ENCODE assay signal across 26 cellular contexts in genomic region chr22:25996669-25997068, GRCh38.
DNase-seq lines count a peak whose midpoint lies in the region; ATAC-seq, FAIRE-seq and TF ChIP-seq lines count a peak whose summit lies in the region.
"Had no signal": no experiment of that assay in that cellular context is flagged by ENCODE, and none has a peak within 500 bp of the region (broad histone marks: within the 10 kb centered on the region; RNA-seq: fewer than 3 reads in every experiment).

No MANE protein-coding gene starts in this region.

- DNase-seq in left ventricle myocardium inferior (no peak), left cardiac atrium (no peak), NOMO-1 treated with DMSO at 0.1 percent for 48 hours (lab: John Stamatoyannopoulos, UW; ENCODE audit: unreplicated experiment) (peak; percentile 57), GM12878 (ENCODE audit: low read depth, low spot score) (no peak), upper lobe of right lung (no peak)
- DNase-seq in effector memory CD8-positive, alpha-beta T cell: no peak
- DNase-seq: 8988T; ACHN; CD4-positive, alpha-beta T cell; DMS53; H9; MG63; NCI-H1105; NCI-H146; NCI-H2029 treated with DMSO at 0.1 percent for 48 hours; NCI-H446 treated with DMSO at 0.1 percent for 48 hours; NCI-H526; NCI-H82; NK-92 treated with Interleukin-12 subunit alpha and Interleukin-12 subunit beta, amount 100 ng/mL, for 24 hours; PC-3 had no signal

- no peak for TF ChIP-seq CTCF in left ventricle myocardium inferior (IDR thresholded peaks at IDR 0.05; ENCODE audit: borderline replicate concordance)
- TF ChIP-seq CTCF in GM12878 (IDR thresholded peaks at IDR 0.05 in 2 of 3, conservative IDR thresholded peaks at IDR 0.05 in 1 of 3; ENCODE audit: control insufficient read depth in 2 of 3, extremely low read depth in 1 of 3, insufficient read depth in 1 of 3, low read depth in 3 of 3, low read length in 3 of 3): no peak
- TF ChIP-seq CTCF in upper lobe of right lung (IDR thresholded peaks at IDR 0.05): no peak

- no peak for ATAC-seq in left cardiac atrium
- ATAC-seq in GM12878: no peak; the same call in 2 of the 3 replicates
- no peak for ATAC-seq in HG03342 (IDR thresholded peaks at IDR 0.05; ENCODE audit: unreplicated experiment)
- ATAC-seq in upper lobe of right lung: no peak
- ATAC-seq in effector memory CD8-positive, alpha-beta T cell (replicated peaks): no peak
- ATAC-seq: GM23338, K562, PC-3 had no signal

- SMC1A ChIA-PET in GM12878 (lab: Charles Lee; ENCODE audit: uncharacterized antibody, unreplicated experiment): no interaction called here

- CTCF ChIA-PET in GM12878 (lab: Yijun Ruan, JAX): no interaction called here

- POLR2A ChIA-PET in GM12878 (lab: Charles Lee): no interaction called here

- H3K79me2 ChIP-seq in GM12878 (ENCODE audit: control insufficient read depth, insufficient read depth, low read length): no peaks in the 10 kb centered on the region

- intact Hi-C loops in left ventricle myocardium inferior (cut with micrococcal nuclease) (no loop called here), left cardiac atrium (cut with DNase I) (no loop called here), GM12878 (cut with micrococcal nuclease; ENCODE audit: unreplicated experiment) (no loop called here), upper lobe of right lung (cut with DNase I) (no loop called here)

- no peaks in the 10 kb centered on the region for H3K4me1 Mint-ChIP-seq in effector memory CD8-positive, alpha-beta T cell (ENCODE audit: low read depth in 2 of 2)

- H3K36me3 ChIP-seq in left ventricle myocardium inferior: peaks cover 10% of the 10 kb centered on the region
- H3K36me3 ChIP-seq in GM12878 (ENCODE audit: control insufficient read depth in 2 of 2, insufficient read depth in 2 of 2, low read length in 1 of 2): no peaks in the 10 kb centered on the region
- no peaks in the 10 kb centered on the region for H3K36me3 ChIP-seq in upper lobe of right lung
- H3K36me3 ChIP-seq: MG63, SJSA1 had no signal

- FAIRE-seq in GM12878 (lab: Jason Lieb, UNC): peak; percentile 38
- FAIRE-seq: D721Med, HTR-8/SVneo, K562 had no signal

- TF ChIP-seq RAD21 in GM12878 (IDR thresholded peaks at IDR 0.05; ENCODE audit: insufficient read depth, low read depth, low read length): no peak

- H3K27me3 ChIP-seq in left ventricle myocardium inferior (ENCODE audit: low read depth): peaks cover 4% of the 10 kb centered on the region
- H3K27me3 ChIP-seq in GM12878 (replicated peaks in 1 of 2; ENCODE audit: control insufficient read depth in 2 of 2, insufficient read depth in 2 of 2, low read length in 1 of 2): peaks cover 2% of the 10 kb centered on the region in 2 experiments; a peak in 1 of 4 replicates
- no peaks in the 10 kb centered on the region for H3K27me3 ChIP-seq in upper lobe of right lung
- H3K27me3 ChIP-seq: MG63 had no signal

- TF ChIP-seq POLR2A in GM12878 (IDR thresholded peaks at IDR 0.05; ENCODE audit: low read depth, low read length): no peak

- BruUV-seq in GM12878 (replicated peaks; lab: Mats Ljungman, UMichigan): no TSS peak

- H3K9me3 Mint-ChIP-seq in effector memory CD8-positive, alpha-beta T cell: no peaks in the 10 kb centered on the region
- H3K9me3 Mint-ChIP-seq: CD4-positive, alpha-beta T cell; GM23338; H9 had no signal

- H3K4me1 ChIP-seq in left ventricle myocardium inferior (peaks cover 38% of the 10 kb centered on the region), GM12878 (ENCODE audit: control insufficient read depth, insufficient read depth, low read length) (no peaks in the 10 kb centered on the region), upper lobe of right lung (no peaks in the 10 kb centered on the region)
- H3K4me1 ChIP-seq: SJSA1 had no signal

- H3K4me3 ChIP-seq in left ventricle myocardium inferior (no peak overlapping the region), GM12878 (no peak overlapping the region), upper lobe of right lung (no peak overlapping the region)
- H3K4me3 ChIP-seq: GM23338, K562, MG63, SJSA1 had no signal

- H3K27ac ChIP-seq in left ventricle myocardium inferior (replicated peaks) (peak overlapping the region; percentile 51), GM12878 (ENCODE audit: control insufficient read depth, insufficient read depth) (no peak overlapping the region), upper lobe of right lung (no peak overlapping the region)
- H3K27ac ChIP-seq: SJSA1 had no signal

- no peak overlapping the region for H3K9ac ChIP-seq in GM12878 (ENCODE audit: control insufficient read depth, insufficient read depth, low read length)

- H2AFZ ChIP-seq in GM12878 (ENCODE audit: control insufficient read depth, low read depth, low read length): no peak overlapping the region
- H2AFZ ChIP-seq: GM23338 had no signal

- H4K20me1 ChIP-seq in GM12878 (ENCODE audit: control insufficient read depth, insufficient read depth): no peaks in the 10 kb centered on the region

- H3K27ac Mint-ChIP-seq in effector memory CD8-positive, alpha-beta T cell: no peak overlapping the region
- H3K27ac Mint-ChIP-seq: CD4-positive, alpha-beta T cell; GM23338; H9 had no signal

- in situ Hi-C loops in GM12878 (cut with MboI): no loop called here

- no peak overlapping the region for H3K4me3 Mint-ChIP-seq in effector memory CD8-positive, alpha-beta T cell
- H3K4me3 Mint-ChIP-seq: CD4-positive, alpha-beta T cell; GM23338; H9 had no signal

- no peaks in the 10 kb centered on the region for H3K36me3 Mint-ChIP-seq in effector memory CD8-positive, alpha-beta T cell (ENCODE audit: insufficient read depth)

- RAD21 ChIA-PET in GM12878 (lab: Charles Lee; ENCODE audit: unreplicated experiment): no interaction called here

- peaks cover 17 to 18% of the 10 kb centered on the region in 2 donors for H3K27me3 Mint-ChIP-seq in effector memory CD8-positive, alpha-beta T cell

- H3K9me3 ChIP-seq in left ventricle myocardium inferior (replicated peaks): no peaks in the 10 kb centered on the region
- H3K9me3 ChIP-seq in GM12878 (replicated peaks; ENCODE audit: control insufficient read depth, insufficient read depth, low read length): no peaks in the 10 kb centered on the region
- H3K9me3 ChIP-seq in upper lobe of right lung: no peaks in the 10 kb centered on the region
- H3K9me3 ChIP-seq: MG63, SJSA1 had no signal

- 0 out of 2 replicates have a peak overlapping the region, but pooled peaks have one; percentile 1 for H3K4me2 ChIP-seq in GM12878 (ENCODE audit: control insufficient read depth, insufficient read depth)
- H3K4me2 ChIP-seq: GM23338 had no signal

- TF ChIP-seq EP300 in GM12878 (IDR thresholded peaks at IDR 0.05; ENCODE audit: borderline replicate concordance in 1 of 2, control insufficient read depth in 1 of 2, low read depth in 2 of 2, low read length in 2 of 2): no peak

- 1% methylated on average over 7 of the region's 7 CpGs for WGBS in GM12878 (ENCODE audit: insufficient coverage, insufficient replicate concordance, low lambda C conversion rate, missing lambda C conversion rate)

TF ChIP-seq in GM12878, 131 proteins besides CTCF, POLR2A, EP300 and RAD21 (continues in another document):
- TF ChIP-seq ELK1 (IDR thresholded peaks at IDR 0.05; ENCODE audit: low read depth, low read length) (no peak), RB1 (IDR thresholded peaks at IDR 0.05; ENCODE audit: borderline replicate concordance) (no peak), USF2 (IDR thresholded peaks at IDR 0.05; ENCODE audit: borderline replicate concordance, low read depth, low read length) (no peak), TBL1XR1 (IDR thresholded peaks at IDR 0.05; ENCODE audit: low read depth, low read length) (no peak), JUNB (IDR thresholded peaks at IDR 0.05) (no peak), IKZF1 (conservative IDR thresholded peaks at IDR 0.05) (peak; percentile 74), GATAD2B (conservative IDR thresholded peaks at IDR 0.05; ENCODE audit: low read depth) (0 out of 2 replicates have a peak, but pooled peaks have one; percentile 36), CBX3 (IDR thresholded peaks at IDR 0.05; ENCODE audit: borderline replicate concordance, low read depth) (no peak), BHLHE40 (IDR thresholded peaks at IDR 0.05; ENCODE audit: borderline replicate concordance in 1 of 2, low read depth in 2 of 2, low read length in 1 of 2) (peak in 1 of 2 experiments; percentile 51; a peak in 1 of 4 replicates), EZH2 (IDR thresholded peaks at IDR 0.05; ENCODE audit: borderline replicate concordance, control insufficient read depth, low read depth, low read length) (no peak), FOS (IDR thresholded peaks at IDR 0.05; ENCODE audit: borderline replicate concordance, extremely low read depth, insufficient read length) (no peak), MEF2B (IDR thresholded peaks at IDR 0.05; ENCODE audit: partially characterized antibody, poor library complexity, severe bottlenecking) (peak; percentile 49)
- TF ChIP-seq, protein P1, sequence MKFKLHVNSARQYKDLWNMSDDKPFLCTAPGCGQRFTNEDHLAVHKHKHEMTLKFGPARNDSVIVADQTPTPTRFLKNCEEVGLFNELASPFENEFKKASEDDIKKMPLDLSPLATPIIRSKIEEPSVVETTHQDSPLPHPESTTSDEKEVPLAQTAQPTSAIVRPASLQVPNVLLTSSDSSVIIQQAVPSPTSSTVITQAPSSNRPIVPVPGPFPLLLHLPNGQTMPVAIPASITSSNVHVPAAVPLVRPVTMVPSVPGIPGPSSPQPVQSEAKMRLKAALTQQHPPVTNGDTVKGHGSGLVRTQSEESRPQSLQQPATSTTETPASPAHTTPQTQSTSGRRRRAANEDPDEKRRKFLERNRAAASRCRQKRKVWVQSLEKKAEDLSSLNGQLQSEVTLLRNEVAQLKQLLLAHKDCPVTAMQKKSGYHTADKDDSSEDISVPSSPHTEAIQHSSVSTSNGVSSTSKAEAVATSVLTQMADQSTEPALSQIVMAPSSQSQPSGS (IDR thresholded peaks at IDR 0.05; ENCODE audit: low read length): no peak
